Comparison of ENCODE assay signal across 1 cellular context in genomic region chr5:178273665-178274541, GRCh38.
TF ChIP-seq lines count a peak whose summit lies in the region.

No MANE protein-coding gene starts in this region.

TF ChIP-seq in K562, 482 proteins besides CTCF, POLR2A, EP300 and RAD21 (continued from another document):
- TF ChIP-seq NR4A1 (CRISPR knock-in tag; IDR thresholded peaks at IDR 0.05) (no peak), NR4A1 (tag; IDR thresholded peaks at IDR 0.05) (no peak)
